2 cellular contexts compared by ENCODE assay signal in the genomic region with DNA sequence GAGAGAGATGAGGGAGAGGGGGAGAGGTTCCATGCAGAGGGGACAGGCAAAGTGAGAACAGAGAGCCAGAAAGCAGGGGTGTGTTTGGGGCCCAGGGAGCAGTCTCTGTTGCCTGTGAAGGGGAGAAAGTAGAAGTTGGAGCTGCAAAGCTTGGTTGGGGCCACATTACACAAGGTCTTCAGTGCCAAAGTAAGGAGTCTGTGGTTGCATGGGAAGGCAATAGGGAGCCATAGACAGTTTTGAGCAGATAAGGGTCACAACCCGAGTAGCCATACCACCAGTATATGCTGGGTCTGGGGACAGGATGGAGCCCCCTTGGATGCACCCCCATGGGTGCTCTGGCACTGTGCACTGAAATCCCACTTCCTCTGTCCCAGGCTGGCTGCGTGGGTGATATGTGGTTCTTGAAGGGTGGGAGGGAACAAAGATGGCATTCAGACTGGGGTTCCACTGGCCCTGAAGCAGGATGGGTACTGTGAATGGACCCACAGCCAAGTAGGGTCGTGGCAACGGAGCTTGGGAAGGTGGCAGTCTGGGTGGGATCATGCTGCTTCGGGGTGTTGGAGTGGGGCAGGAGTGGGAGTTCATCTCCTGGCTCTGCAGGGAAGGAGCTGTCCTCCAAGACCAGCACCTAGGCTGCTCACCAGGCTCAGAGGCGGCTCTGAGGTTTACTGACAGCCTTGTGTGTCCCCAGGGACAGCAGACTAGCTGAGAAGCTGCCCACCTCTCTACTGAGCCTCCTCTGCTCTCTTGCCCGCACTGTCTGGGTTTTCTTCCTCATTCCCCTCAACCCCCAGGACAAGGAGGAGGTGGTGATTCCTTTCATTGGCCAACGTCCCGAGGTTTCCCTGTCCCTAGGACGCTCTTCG.
TF ChIP-seq lines count a peak whose summit lies in the region.

No MANE protein-coding gene starts in this region.

TF ChIP-seq in GM12878, 131 proteins besides CTCF, POLR2A, EP300 and RAD21:
- no peak for TF ChIP-seq TARDBP (IDR thresholded peaks at IDR 0.05; ENCODE audit: borderline replicate concordance)
- TF ChIP-seq, protein P1, sequence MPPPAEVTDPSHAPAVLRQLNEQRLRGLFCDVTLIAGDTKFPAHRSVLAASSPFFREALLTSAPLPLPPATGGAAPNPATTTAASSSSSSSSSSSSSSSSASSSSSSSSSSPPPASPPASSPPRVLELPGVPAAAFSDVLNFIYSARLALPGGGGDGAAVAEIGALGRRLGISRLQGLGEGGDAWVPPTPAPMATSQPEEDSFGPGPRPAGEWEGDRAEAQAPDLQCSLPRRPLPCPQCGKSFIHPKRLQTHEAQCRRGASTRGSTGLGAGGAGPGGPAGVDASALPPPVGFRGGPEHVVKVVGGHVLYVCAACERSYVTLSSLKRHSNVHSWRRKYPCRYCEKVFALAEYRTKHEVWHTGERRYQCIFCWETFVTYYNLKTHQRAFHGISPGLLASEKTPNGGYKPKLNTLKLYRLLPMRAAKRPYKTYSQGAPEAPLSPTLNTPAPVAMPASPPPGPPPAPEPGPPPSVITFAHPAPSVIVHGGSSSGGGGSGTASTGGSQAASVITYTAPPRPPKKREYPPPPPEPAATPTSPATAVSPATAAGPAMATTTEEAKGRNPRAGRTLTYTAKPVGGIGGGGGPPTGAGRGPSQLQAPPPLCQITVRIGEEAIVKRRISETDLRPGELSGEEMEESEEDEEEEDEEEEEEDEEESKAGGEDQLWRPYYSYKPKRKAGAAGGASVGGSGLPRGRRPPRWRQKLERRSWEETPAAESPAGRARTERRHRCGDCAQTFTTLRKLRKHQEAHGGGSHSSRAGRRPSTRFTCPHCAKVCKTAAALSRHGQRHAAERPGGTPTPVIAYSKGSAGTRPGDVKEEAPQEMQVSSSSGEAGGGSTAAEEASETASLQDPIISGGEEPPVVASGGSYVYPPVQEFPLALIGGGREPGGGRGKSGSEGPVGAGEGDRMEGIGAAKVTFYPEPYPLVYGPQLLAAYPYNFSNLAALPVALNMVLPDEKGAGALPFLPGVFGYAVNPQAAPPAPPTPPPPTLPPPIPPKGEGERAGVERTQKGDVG (CRISPR knock-in tag; IDR thresholded peaks at IDR 0.05) = no peak
- no peak for TF ChIP-seq SP1 (IDR thresholded peaks at IDR 0.05; ENCODE audit: low read depth, low read length)
- TF ChIP-seq ETV6 (conservative IDR thresholded peaks at IDR 0.05 in 1 of 2, IDR thresholded peaks at IDR 0.05 in 1 of 2; ENCODE audit: borderline replicate concordance in 1 of 2, low read depth in 1 of 2) = no peak
- no peak for TF ChIP-seq KLF5 (IDR thresholded peaks at IDR 0.05; ENCODE audit: partially characterized antibody)
- TF ChIP-seq, protein P2, sequence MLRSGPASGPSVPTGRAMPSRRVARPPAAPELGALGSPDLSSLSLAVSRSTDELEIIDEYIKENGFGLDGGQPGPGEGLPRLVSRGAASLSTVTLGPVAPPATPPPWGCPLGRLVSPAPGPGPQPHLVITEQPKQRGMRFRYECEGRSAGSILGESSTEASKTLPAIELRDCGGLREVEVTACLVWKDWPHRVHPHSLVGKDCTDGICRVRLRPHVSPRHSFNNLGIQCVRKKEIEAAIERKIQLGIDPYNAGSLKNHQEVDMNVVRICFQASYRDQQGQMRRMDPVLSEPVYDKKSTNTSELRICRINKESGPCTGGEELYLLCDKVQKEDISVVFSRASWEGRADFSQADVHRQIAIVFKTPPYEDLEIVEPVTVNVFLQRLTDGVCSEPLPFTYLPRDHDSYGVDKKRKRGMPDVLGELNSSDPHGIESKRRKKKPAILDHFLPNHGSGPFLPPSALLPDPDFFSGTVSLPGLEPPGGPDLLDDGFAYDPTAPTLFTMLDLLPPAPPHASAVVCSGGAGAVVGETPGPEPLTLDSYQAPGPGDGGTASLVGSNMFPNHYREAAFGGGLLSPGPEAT (IDR thresholded peaks at IDR 0.05; ENCODE audit: low read depth) = no peak
- TF ChIP-seq, protein P3, sequence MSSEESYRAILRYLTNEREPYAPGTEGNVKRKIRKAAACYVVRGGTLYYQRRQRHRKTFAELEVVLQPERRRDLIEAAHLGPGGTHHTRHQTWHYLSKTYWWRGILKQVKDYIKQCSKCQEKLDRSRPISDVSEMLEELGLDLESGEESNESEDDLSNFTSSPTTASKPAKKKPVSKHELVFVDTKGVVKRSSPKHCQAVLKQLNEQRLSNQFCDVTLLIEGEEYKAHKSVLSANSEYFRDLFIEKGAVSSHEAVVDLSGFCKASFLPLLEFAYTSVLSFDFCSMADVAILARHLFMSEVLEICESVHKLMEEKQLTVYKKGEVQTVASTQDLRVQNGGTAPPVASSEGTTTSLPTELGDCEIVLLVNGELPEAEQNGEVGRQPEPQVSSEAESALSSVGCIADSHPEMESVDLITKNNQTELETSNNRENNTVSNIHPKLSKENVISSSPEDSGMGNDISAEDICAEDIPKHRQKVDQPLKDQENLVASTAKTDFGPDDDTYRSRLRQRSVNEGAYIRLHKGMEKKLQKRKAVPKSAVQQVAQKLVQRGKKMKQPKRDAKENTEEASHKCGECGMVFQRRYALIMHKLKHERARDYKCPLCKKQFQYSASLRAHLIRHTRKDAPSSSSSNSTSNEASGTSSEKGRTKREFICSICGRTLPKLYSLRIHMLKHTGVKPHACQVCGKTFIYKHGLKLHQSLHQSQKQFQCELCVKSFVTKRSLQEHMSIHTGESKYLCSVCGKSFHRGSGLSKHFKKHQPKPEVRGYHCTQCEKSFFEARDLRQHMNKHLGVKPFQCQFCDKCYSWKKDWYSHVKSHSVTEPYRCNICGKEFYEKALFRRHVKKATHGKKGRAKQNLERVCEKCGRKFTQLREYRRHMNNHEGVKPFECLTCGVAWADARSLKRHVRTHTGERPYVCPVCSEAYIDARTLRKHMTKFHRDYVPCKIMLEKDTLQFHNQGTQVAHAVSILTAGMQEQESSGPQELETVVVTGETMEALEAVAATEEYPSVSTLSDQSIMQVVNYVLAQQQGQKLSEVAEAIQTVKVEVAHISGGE (CRISPR knock-in tag; IDR thresholded peaks at IDR 0.05) = no peak
- peak; percentile 69 for TF ChIP-seq MEF2B (IDR thresholded peaks at IDR 0.05; ENCODE audit: partially characterized antibody, poor library complexity, severe bottlenecking)
- TF ChIP-seq SPI1 (IDR thresholded peaks at IDR 0.05; ENCODE audit: borderline replicate concordance, insufficient read depth, low read depth, low read length) = peak; percentile 21; the same call in 1 of the 2 replicates

TF ChIP-seq in neural cell, 6 proteins besides CTCF, POLR2A, EP300 and RAD21:
- TF ChIP-seq SMC3 (conservative IDR thresholded peaks at IDR 0.05; ENCODE audit: poor library complexity) (no peak), TAF1 (IDR thresholded peaks at IDR 0.05; ENCODE audit: low read depth) (no peak), MXI1 (conservative IDR thresholded peaks at IDR 0.05; ENCODE audit: poor library complexity, severe bottlenecking) (no peak), POLR2AphosphoS5 (IDR thresholded peaks at IDR 0.05) (no peak), EZH2 (IDR thresholded peaks at IDR 0.05; ENCODE audit: borderline replicate concordance, insufficient read depth, low read length, poor library complexity, severe bottlenecking) (no peak)
- TF ChIP-seq, protein P4, sequence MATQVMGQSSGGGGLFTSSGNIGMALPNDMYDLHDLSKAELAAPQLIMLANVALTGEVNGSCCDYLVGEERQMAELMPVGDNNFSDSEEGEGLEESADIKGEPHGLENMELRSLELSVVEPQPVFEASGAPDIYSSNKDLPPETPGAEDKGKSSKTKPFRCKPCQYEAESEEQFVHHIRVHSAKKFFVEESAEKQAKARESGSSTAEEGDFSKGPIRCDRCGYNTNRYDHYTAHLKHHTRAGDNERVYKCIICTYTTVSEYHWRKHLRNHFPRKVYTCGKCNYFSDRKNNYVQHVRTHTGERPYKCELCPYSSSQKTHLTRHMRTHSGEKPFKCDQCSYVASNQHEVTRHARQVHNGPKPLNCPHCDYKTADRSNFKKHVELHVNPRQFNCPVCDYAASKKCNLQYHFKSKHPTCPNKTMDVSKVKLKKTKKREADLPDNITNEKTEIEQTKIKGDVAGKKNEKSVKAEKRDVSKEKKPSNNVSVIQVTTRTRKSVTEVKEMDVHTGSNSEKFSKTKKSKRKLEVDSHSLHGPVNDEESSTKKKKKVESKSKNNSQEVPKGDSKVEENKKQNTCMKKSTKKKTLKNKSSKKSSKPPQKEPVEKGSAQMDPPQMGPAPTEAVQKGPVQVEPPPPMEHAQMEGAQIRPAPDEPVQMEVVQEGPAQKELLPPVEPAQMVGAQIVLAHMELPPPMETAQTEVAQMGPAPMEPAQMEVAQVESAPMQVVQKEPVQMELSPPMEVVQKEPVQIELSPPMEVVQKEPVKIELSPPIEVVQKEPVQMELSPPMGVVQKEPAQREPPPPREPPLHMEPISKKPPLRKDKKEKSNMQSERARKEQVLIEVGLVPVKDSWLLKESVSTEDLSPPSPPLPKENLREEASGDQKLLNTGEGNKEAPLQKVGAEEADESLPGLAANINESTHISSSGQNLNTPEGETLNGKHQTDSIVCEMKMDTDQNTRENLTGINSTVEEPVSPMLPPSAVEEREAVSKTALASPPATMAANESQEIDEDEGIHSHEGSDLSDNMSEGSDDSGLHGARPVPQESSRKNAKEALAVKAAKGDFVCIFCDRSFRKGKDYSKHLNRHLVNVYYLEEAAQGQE (IDR thresholded peaks at IDR 0.05; ENCODE audit: borderline replicate concordance) = no peak
TF ChIP-seq in neural cell: peak in this region for 0.
